Comparison of ENCODE assay signal across 1 cellular context in genomic region chr12:14769837-14770494, GRCh38.
TF ChIP-seq lines count a peak whose summit lies in the region.

No MANE protein-coding gene starts in this region.

TF ChIP-seq in IMR-90, 13 proteins besides CTCF, POLR2A, EP300 and RAD21:
- no peak for TF ChIP-seq RCOR1 (IDR thresholded peaks at IDR 0.05; ENCODE audit: insufficient replicate concordance, low read length)
- TF ChIP-seq SMC3 (IDR thresholded peaks at IDR 0.05; ENCODE audit: low read depth, low read length): peak; percentile 37
- TF ChIP-seq BHLHE40 (IDR thresholded peaks at IDR 0.05; ENCODE audit: low read depth, low read length): no peak; the same call in 1 of the 2 replicates
- TF ChIP-seq ELK1 (IDR thresholded peaks at IDR 0.05; ENCODE audit: borderline replicate concordance, low read depth, low read length): no peak
- TF ChIP-seq CHD1 (IDR thresholded peaks at IDR 0.05; ENCODE audit: low read depth, low read length): no peak
- peak; percentile 24; the same call in 1 of the 2 replicates for TF ChIP-seq NFE2L2 (IDR thresholded peaks at IDR 0.05; ENCODE audit: low read depth, low read length)
- TF ChIP-seq MAZ (IDR thresholded peaks at IDR 0.05; ENCODE audit: borderline replicate concordance, low read depth, low read length): peak; percentile 55; the same call in 1 of the 2 replicates
- TF ChIP-seq MXI1 (IDR thresholded peaks at IDR 0.05; ENCODE audit: borderline replicate concordance, low read depth, low read length): peak; percentile 51; the same call in 1 of the 2 replicates
- TF ChIP-seq FOS (IDR thresholded peaks at IDR 0.05; ENCODE audit: low read depth, low read length): no peak
- TF ChIP-seq CEBPB (IDR thresholded peaks at IDR 0.05; ENCODE audit: low read depth, low read length): no peak
TF ChIP-seq in IMR-90: peak in this region for 4.
